Comparison of ENCODE assay signal across 22 cellular contexts in the genomic region with DNA sequence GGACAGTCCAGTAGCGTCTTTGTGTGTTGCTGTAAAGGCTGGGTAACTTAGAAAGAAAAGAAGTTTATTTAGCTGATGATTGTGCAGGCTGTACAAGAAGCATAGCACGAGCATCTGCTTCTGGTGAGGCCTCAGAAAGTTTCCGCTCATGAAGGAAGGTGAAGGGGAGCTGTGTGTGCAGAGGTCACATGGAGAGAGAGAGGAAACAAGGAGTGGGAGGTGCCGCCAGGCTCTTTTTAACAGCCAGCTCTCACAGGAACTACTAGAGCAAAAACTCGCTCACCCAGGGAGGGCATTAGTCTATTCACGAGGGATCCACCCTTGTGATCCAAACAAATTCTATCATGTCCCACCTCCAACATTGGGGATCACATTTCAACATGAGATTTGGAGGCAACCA.
"Had no signal": no experiment of that assay in that cellular context is flagged by ENCODE, and none has a peak within 500 bp of the region (broad histone marks: within the 10 kb centered on the region; RNA-seq: fewer than 3 reads in every experiment).

No MANE protein-coding gene starts in this region.

- ATAC-seq: activated T-cell treated with anti-CD3 and anti-CD28 coated beads, Interleukin-2, amount 50 U/mL, for 72 hours; esophagus mucosa; left colon; stimulated activated effector memory CD8-positive, alpha-beta T cell treated with anti-CD3 and anti-CD28 coated beads, Interleukin-12 subunit alpha, Interleukin-12 subunit beta, amount 100 ng/mL, for 72 hours had no signal

- H3K27me3 ChIP-seq: ascending aorta, ovary, sigmoid colon, uterus had no signal

- H3K9me3 ChIP-seq: ascending aorta, ovary, sigmoid colon, thoracic aorta, uterus had no signal

- H3K36me3 ChIP-seq: ascending aorta, ovary, sigmoid colon, thoracic aorta, uterus had no signal

- DNase-seq: activated CD4-positive, alpha-beta T cell treated with anti-CD3 and anti-CD28 coated beads for 4 hours; activated CD4-positive, alpha-beta T cell treated with anti-CD3 and anti-CD28 coated beads, Interleukin-2, amount 50 U/mL, for 4 hours; activated naive CD4-positive, alpha-beta T cell treated with anti-CD3 and anti-CD28 coated beads for 36 hours; activated naive CD8-positive, alpha-beta T cell treated with anti-CD3 and anti-CD28 coated beads, Interleukin-2, amount 10 ng/mL, durations not matched to agents 7 days and 5 days; activated T-cell treated with anti-CD3 and anti-CD28 coated beads for 4 hours; activated T-cell treated with anti-CD3 and anti-CD28 coated beads, Interleukin-2, amount 50 U/mL, for 72 hours; cortex of kidney; foreskin fibroblast; kidney; left colon; naive B cell; nephron progenitor cell; ovary; sigmoid colon; small intestine; stimulated activated CD4-positive, alpha-beta T cell treated with anti-CD3 and anti-CD28 coated beads, Interleukin-4, amount 100 ng/mL, for 24 hours; trophoblast cell; uterus had no signal

- H3K4me3 ChIP-seq: ascending aorta, ovary, sigmoid colon, thoracic aorta, uterus had no signal
